1 cellular context compared by ENCODE assay signal in the genomic region with DNA sequence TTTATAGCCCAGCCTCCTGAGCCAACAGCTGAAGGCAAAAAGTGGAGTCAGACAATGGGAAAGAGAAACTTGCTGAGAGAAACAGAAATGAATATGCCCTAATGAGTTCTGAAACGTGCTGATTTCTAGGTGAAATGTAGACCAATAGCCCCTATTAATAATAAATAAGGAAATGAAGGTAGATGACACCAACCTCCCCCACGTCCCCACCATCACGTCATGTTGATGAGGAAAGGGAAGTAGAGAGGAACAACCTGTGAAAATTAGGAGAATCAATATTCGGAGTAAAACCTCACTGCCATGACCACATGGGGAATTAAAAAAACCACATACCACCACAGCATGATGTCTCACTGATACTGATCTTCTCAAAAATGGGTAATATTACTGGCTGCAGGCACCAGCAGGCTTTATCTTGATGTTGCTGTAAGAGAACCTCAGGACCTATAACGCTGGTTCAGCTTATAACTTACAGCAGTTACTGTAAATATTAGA.
TF ChIP-seq lines count a peak whose summit lies in the region.

No MANE protein-coding gene starts in this region.

TF ChIP-seq in HepG2, 621 proteins besides CTCF, POLR2A, EP300 and RAD21 (continued from another document):
- TF ChIP-seq, protein P1, sequence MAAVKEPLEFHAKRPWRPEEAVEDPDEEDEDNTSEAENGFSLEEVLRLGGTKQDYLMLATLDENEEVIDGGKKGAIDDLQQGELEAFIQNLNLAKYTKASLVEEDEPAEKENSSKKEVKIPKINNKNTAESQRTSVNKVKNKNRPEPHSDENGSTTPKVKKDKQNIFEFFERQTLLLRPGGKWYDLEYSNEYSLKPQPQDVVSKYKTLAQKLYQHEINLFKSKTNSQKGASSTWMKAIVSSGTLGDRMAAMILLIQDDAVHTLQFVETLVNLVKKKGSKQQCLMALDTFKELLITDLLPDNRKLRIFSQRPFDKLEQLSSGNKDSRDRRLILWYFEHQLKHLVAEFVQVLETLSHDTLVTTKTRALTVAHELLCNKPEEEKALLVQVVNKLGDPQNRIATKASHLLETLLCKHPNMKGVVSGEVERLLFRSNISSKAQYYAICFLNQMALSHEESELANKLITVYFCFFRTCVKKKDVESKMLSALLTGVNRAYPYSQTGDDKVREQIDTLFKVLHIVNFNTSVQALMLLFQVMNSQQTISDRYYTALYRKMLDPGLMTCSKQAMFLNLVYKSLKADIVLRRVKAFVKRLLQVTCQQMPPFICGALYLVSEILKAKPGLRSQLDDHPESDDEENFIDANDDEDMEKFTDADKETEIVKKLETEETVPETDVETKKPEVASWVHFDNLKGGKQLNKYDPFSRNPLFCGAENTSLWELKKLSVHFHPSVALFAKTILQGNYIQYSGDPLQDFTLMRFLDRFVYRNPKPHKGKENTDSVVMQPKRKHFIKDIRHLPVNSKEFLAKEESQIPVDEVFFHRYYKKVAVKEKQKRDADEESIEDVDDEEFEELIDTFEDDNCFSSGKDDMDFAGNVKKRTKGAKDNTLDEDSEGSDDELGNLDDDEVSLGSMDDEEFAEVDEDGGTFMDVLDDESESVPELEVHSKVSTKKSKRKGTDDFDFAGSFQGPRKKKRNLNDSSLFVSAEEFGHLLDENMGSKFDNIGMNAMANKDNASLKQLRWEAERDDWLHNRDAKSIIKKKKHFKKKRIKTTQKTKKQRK (IDR thresholded peaks at IDR 0.05; ENCODE audit: low read length), result no peak
- TF ChIP-seq REPIN1 (CRISPR knock-in tag; IDR thresholded peaks at IDR 0.05; ENCODE audit: borderline replicate concordance, low read depth), result no peak
